ENCODE assay signal across 9 cellular contexts in genomic region chr11:118216621-118217526, GRCh38. TPM values are rescaled to one million over a fixed set of nuclear protein-coding genes. Genes with fewer than 3 reads are reported as not detected.
DNase-seq lines count a peak whose midpoint lies in the region; ATAC-seq, FAIRE-seq and TF ChIP-seq lines count a peak whose summit lies in the region.
"Had no signal": no experiment of that assay in that cellular context is flagged by ENCODE, and none has a peak within 500 bp of the region (broad histone marks: within the 10 kb centered on the region; RNA-seq: fewer than 3 reads in every experiment).

No MANE protein-coding gene starts in this region.

- H3K4me3 Mint-ChIP-seq in activated CD4-positive, alpha-beta T cell treated with anti-CD3 and anti-CD28 coated beads, Interleukin-2, amount 10 ng/mL, durations not matched to agents 24 days and 14 days = peak overlapping the region; percentile 86

- DNase-seq in GM12865 (ENCODE audit: low read depth) (peak; percentile 82), KBM-7 (no peak), NCI-H146 (lab: John Stamatoyannopoulos, UW) (no peak), kidney (no peak)
- peak; percentile 84 for DNase-seq in activated CD4-positive, alpha-beta T cell treated with anti-CD3 and anti-CD28 coated beads, Interleukin-2, amount 10 ng/mL, durations not matched to agents 24 days and 14 days
- DNase-seq: midbrain had no signal

- no peak for TF ChIP-seq CTCF in GM12865 (IDR thresholded peaks at IDR 0.05; ENCODE audit: insufficient read depth, low read depth, low read length, missing control alignments)
- no peak for TF ChIP-seq CTCF in kidney (IDR thresholded peaks at IDR 0.05; ENCODE audit: borderline replicate concordance, extremely low read depth, insufficient read depth)

- H3K27me3 ChIP-seq in mucosa of rectum (ENCODE audit: control insufficient read depth in 2 of 2, insufficient read depth in 2 of 2, low read length in 2 of 2) = peaks cover 0 to 3% of the 10 kb centered on the region in 2 donors

- FAIRE-seq in kidney (lab: Jason Lieb, UNC) = no peak

- ATAC-seq in HG02571 (IDR thresholded peaks at IDR 0.05; ENCODE audit: unreplicated experiment) = peak; percentile 57
- ATAC-seq in GM18520 (IDR thresholded peaks at IDR 0.05; ENCODE audit: unreplicated experiment) = no peak

- peaks cover 87% of the 10 kb centered on the region for H3K4me1 Mint-ChIP-seq in activated CD4-positive, alpha-beta T cell treated with anti-CD3 and anti-CD28 coated beads, Interleukin-2, amount 10 ng/mL, durations not matched to agents 24 days and 14 days

- peaks cover 61% of the 10 kb centered on the region for H3K36me3 Mint-ChIP-seq in activated CD4-positive, alpha-beta T cell treated with anti-CD3 and anti-CD28 coated beads, Interleukin-2, amount 10 ng/mL, durations not matched to agents 24 days and 14 days (ENCODE audit: low read depth)

- no peak overlapping the region for H3K9ac ChIP-seq in mucosa of rectum (ENCODE audit: low read depth in 1 of 2, low read length in 2 of 2)
- no peak overlapping the region for H3K9ac ChIP-seq in kidney (ENCODE audit: low read length in 2 of 2)

- peaks cover 4% of the 10 kb centered on the region for H3K9me3 Mint-ChIP-seq in activated CD4-positive, alpha-beta T cell treated with anti-CD3 and anti-CD28 coated beads, Interleukin-2, amount 10 ng/mL, durations not matched to agents 24 days and 14 days

- peaks cover 26 to 29% of the 10 kb centered on the region in 2 donors for H3K4me1 ChIP-seq in mucosa of rectum (ENCODE audit: control insufficient read depth in 2 of 2, insufficient read depth in 2 of 2, low read length in 2 of 2)
- no peaks in the 10 kb centered on the region for H3K4me1 ChIP-seq in kidney (ENCODE audit: control insufficient read depth in 1 of 2, insufficient read depth in 1 of 2, low read depth in 1 of 2, low read length in 2 of 2)

- H3K9me3 ChIP-seq in mucosa of rectum (ENCODE audit: control insufficient read depth in 2 of 2, low read length in 2 of 2) (no peaks in the 10 kb centered on the region), kidney (ENCODE audit: control insufficient read depth in 1 of 2, low read length in 2 of 2) (no peaks in the 10 kb centered on the region)

- H3K4me3 ChIP-seq in GM12865 (ENCODE audit: low read depth, low read length) (peak overlapping the region; percentile 45), mucosa of rectum (ENCODE audit: low read length in 2 of 2) (peak overlapping the region in 1 of 2 donors; percentile 13), kidney (ENCODE audit: low read length in 2 of 2) (no peak overlapping the region)

- intact Hi-C loops in activated CD4-positive, alpha-beta T cell treated with anti-CD3 and anti-CD28 coated beads, Interleukin-2, amount 10 ng/mL, durations not matched to agents 24 days and 14 days (cut with micrococcal nuclease) = loop anchor here (1.0 to 5.0 kb wide), 8 partner anchors 8 to 215 kb away; partner anchors contain the start of genes CD3E, JAML and MPZL3
- intact Hi-C loops in kidney (cut with DNase I) = no loop called here

- in situ Hi-C loops in KBM-7 (cut with MboI; ENCODE audit: low pct_unique_long_range_greater_than_20kb, low sequenced_read_pairs) = no loop called here

- H3K27ac Mint-ChIP-seq in activated CD4-positive, alpha-beta T cell treated with anti-CD3 and anti-CD28 coated beads, Interleukin-2, amount 10 ng/mL, durations not matched to agents 24 days and 14 days = peak overlapping the region; percentile 100

- H3K27ac ChIP-seq in mucosa of rectum (ENCODE audit: low read depth in 2 of 2, low read length in 2 of 2) (peak overlapping the region; percentile 4 to 35), kidney (ENCODE audit: low read depth in 2 of 2, low read length in 2 of 2) (no peak overlapping the region)

- H3K27me3 Mint-ChIP-seq in activated CD4-positive, alpha-beta T cell treated with anti-CD3 and anti-CD28 coated beads, Interleukin-2, amount 10 ng/mL, durations not matched to agents 24 days and 14 days = no peaks in the 10 kb centered on the region

- no peaks in the 10 kb centered on the region for H3K36me3 ChIP-seq in mucosa of rectum (ENCODE audit: control insufficient read depth in 2 of 2, insufficient read depth in 2 of 2, low read length in 2 of 2)
- no peaks in the 10 kb centered on the region for H3K36me3 ChIP-seq in kidney (ENCODE audit: control insufficient read depth in 1 of 2, insufficient read depth in 2 of 2, low read length in 2 of 2)

RNA-seq across cellular contexts. Expression of gene JAML, which starts 7.9 kb away (rescaled TPM):
- 303 and 318 TPM in 2 replicates for total RNA-seq in activated CD4-positive, alpha-beta T cell treated with anti-CD3 and anti-CD28 coated beads, Interleukin-2, amount 10 ng/mL, durations not matched to agents 24 days and 14 days
- total RNA-seq in kidney = 17.1 TPM
- polyA plus RNA-seq in kidney (ENCODE audit: insufficient read depth, low read depth, low replicate concordance) = 2.5 TPM

RNA-seq across cellular contexts. Expression of gene MPZL3, which starts 35.3 kb away (rescaled TPM):
- total RNA-seq in activated CD4-positive, alpha-beta T cell treated with anti-CD3 and anti-CD28 coated beads, Interleukin-2, amount 10 ng/mL, durations not matched to agents 24 days and 14 days = 64.6 and 65.4 TPM in 2 replicates
- total RNA-seq in kidney = 10.0 TPM
- 1.7 TPM for polyA plus RNA-seq in kidney (ENCODE audit: insufficient read depth, low read depth, low replicate concordance)

RNA-seq across cellular contexts. Expression of gene SCN2B, which starts 40.4 kb away (rescaled TPM):
- total RNA-seq in activated CD4-positive, alpha-beta T cell treated with anti-CD3 and anti-CD28 coated beads, Interleukin-2, amount 10 ng/mL, durations not matched to agents 24 days and 14 days = 0.02 and 0.05 TPM in 2 replicates
- 0.25 TPM for total RNA-seq in kidney
- polyA plus RNA-seq in kidney (ENCODE audit: insufficient read depth, low read depth, low replicate concordance) = 0.54 TPM

RNA-seq across cellular contexts. Expression of gene MPZL2, which starts 47.2 kb away (rescaled TPM):
- 18.5 and 19.3 TPM in 2 replicates for total RNA-seq in activated CD4-positive, alpha-beta T cell treated with anti-CD3 and anti-CD28 coated beads, Interleukin-2, amount 10 ng/mL, durations not matched to agents 24 days and 14 days
- total RNA-seq in kidney = 111 TPM
- polyA plus RNA-seq in kidney (ENCODE audit: insufficient read depth, low read depth, low replicate concordance) = 16.8 TPM

Comparison
In these comparisons a context has a peak if more than half of its experiments do, and no peak if none do; other contexts are left out.
1. DNase-seq: peak in GM12865 (single experiment) and activated CD4-positive, alpha-beta T cell treated with anti-CD3 and anti-CD28 coated beads, Interleukin-2, amount 10 ng/mL, durations not matched to agents 24 days and 14 days (single experiment); none in KBM-7 (single experiment), NCI-H146 (single experiment) and kidney (single experiment).
2. H3K27ac ChIP-seq: peak in mucosa of rectum (2 of 2); none in kidney (0 of 2).
3. RNA of gene JAML, which starts 7.9 kb away (total RNA-seq): 303 to 318 TPM in activated CD4-positive, alpha-beta T cell treated with anti-CD3 and anti-CD28 coated beads, Interleukin-2, amount 10 ng/mL, durations not matched to agents 24 days and 14 days; 17.1 TPM in kidney (single experiment); every median in the first group is over 10 times any median in the second.